Comparison of ENCODE assay signal across 15 cellular contexts in genomic region chr2:51003345-51004192, GRCh38. TPM values are rescaled to one million over a fixed set of nuclear protein-coding genes. Genes with fewer than 3 reads are reported as not detected.
DNase-seq lines count a peak whose midpoint lies in the region; ATAC-seq and TF ChIP-seq lines count a peak whose summit lies in the region.
"Had no signal": no experiment of that assay in that cellular context is flagged by ENCODE, and none has a peak within 500 bp of the region (broad histone marks: within the 10 kb centered on the region; RNA-seq: fewer than 3 reads in every experiment).

No MANE protein-coding gene starts in this region.

- ATAC-seq in SK-N-SH treated with all-trans-retinoic acid at 6 μM for 48 hours = no peak
- peak; percentile 89 for ATAC-seq in esophagus mucosa
- ATAC-seq in left colon = no peak
- ATAC-seq: Panc1; stimulated activated naive B cell treated with anti-CD40 and anti-IgM and Interleukin-4, amounts not matched to agents 10 μg/mL and 1 μg/mL and 100 μg/mL, for 72 hours; T-cell had no signal

- DNase-seq in Kasumi-1 (lab: John Stamatoyannopoulos, UW) (peak; percentile 8 to 15), renal cortical epithelial cell (ENCODE audit: low read depth) (peak; percentile 43), NCI-H1694 (lab: John Stamatoyannopoulos, UW) (no peak), left colon (no peak)
- DNase-seq in activated CD4-positive, alpha-beta T cell treated with anti-CD3 and anti-CD28 coated beads for 48 hours = no peak
- DNase-seq: activated gamma-delta T cell treated with Interleukin-2 at 50 U/mL for 16 hours; brain microvascular endothelial cell; DMS79; NCI-H1694 treated with DMSO at 0.1 percent for 48 hours; NCI-H524; stimulated activated naive B cell treated with anti-CD40 and anti-IgM and Interleukin-4, amounts not matched to agents 10 μg/mL and 1 μg/mL and 100 μg/mL, for 72 hours; T-cell had no signal

- intact Hi-C loops in left colon (cut with DNase I, micrococcal nuclease) = no loop called here

TF ChIP-seq in SK-N-SH treated with all-trans-retinoic acid at 6 μM for 48 hours, 23 proteins besides CTCF, POLR2A, EP300 and RAD21:
- TF ChIP-seq RARB (CRISPR knock-in tag; IDR thresholded peaks at IDR 0.05) (no peak), ZC3H10 (CRISPR knock-in tag; IDR thresholded peaks at IDR 0.05) (no peak), TCF4 (CRISPR knock-in tag; IDR thresholded peaks at IDR 0.05; ENCODE audit: borderline replicate concordance) (peak; percentile 68), ZFP3 (CRISPR knock-in tag; IDR thresholded peaks at IDR 0.05) (no peak), PPARA (CRISPR knock-in tag; IDR thresholded peaks at IDR 0.05; ENCODE audit: borderline replicate concordance) (no peak)

RNA-seq across cellular contexts. Expression of gene NRXN1, which starts 28.4 kb away (rescaled TPM):
- total RNA-seq in esophagus mucosa (0.24 TPM), renal cortical epithelial cell (not detected in 2 replicates), left colon (1 to 10 TPM; 2.6 to 6.1 TPM)
- total RNA-seq: T-cell had no signal

Comparison
In these comparisons a context has a peak if more than half of its experiments do, and no peak if none do; other contexts are left out.
1. DNase-seq: peak in Kasumi-1 (2 of 2) and renal cortical epithelial cell (single experiment); none in activated CD4-positive, alpha-beta T cell treated with anti-CD3 and anti-CD28 coated beads for 48 hours (single experiment), NCI-H1694 (single experiment) and left colon (0 of 2).